16 cellular contexts compared by ENCODE assay signal in genomic region chr1:183243190-183244065, GRCh38. TPM values are rescaled to one million over a fixed set of nuclear protein-coding genes. Genes with fewer than 3 reads are reported as not detected.
A peak's percentile ranks its signal among the peaks of the same experiment; 100 is the strongest.
DNase-seq lines count a peak whose midpoint lies in the region; ATAC-seq and TF ChIP-seq lines count a peak whose summit lies in the region.
"Had no signal": no experiment of that assay in that cellular context is flagged by ENCODE, and none has a peak within 500 bp of the region (broad histone marks: within the 10 kb centered on the region; RNA-seq: fewer than 3 reads in every experiment).

No MANE protein-coding gene starts in this region.

- ATAC-seq in HCT116 (no peak), body of pancreas (peak; percentile 49), GM18511 (IDR thresholded peaks at IDR 0.05; ENCODE audit: unreplicated experiment) (no peak), GM21381 (IDR thresholded peaks at IDR 0.05; ENCODE audit: unreplicated experiment) (no peak)
- peak; percentile 34 for ATAC-seq in stimulated activated memory B cell treated with anti-CD40 and anti-IgM and Interleukin-4, amounts not matched to agents 10 μg/mL and 1 μg/mL and 100 μg/mL, for 72 hours
- ATAC-seq: Panc1 had no signal

- intact Hi-C loops in HCT116 (cut with micrococcal nuclease) = no loop called here
- intact Hi-C loops in body of pancreas (cut with DNase I) = no loop called here

- H3K36me3 Mint-ChIP-seq in stimulated activated memory B cell treated with anti-CD40 and anti-IgM and Interleukin-4, amounts not matched to agents 10 μg/mL and 1 μg/mL and 100 μg/mL, for 72 hours = no peaks in the 10 kb centered on the region
- H3K36me3 Mint-ChIP-seq: neural progenitor cell had no signal

- DNase-seq in HCT116 (ENCODE audit: low read depth, low spot score) = no peak
- DNase-seq in body of pancreas = peak; percentile 24 to 52 (median 32)
- peak; percentile 17 for DNase-seq in hepatocyte (ENCODE audit: low spot score)
- no peak for DNase-seq in EL
- DNase-seq in brain microvascular endothelial cell = no peak
- DNase-seq: anterior cingulate cortex; NCI-H2081 treated with DMSO at 0.1 percent for 48 hours; stimulated activated CD4-positive, alpha-beta T cell treated with anti-CD3 and anti-CD28 coated beads, Interleukin-2, amount 100 ng/mL, for 48 hours; substantia nigra had no signal

- no peaks in the 10 kb centered on the region for H3K79me2 ChIP-seq in HCT116 (ENCODE audit: insufficient read depth, low read length)
- H3K79me2 ChIP-seq in hepatocyte = no peaks in the 10 kb centered on the region

- in situ Hi-C loops in brain microvascular endothelial cell (cut with HindIII; ENCODE audit: low pct_ligation_motif_present, low sequenced_read_pairs) = no loop called here

- RAD21 ChIA-PET in HCT116 (lab: Charles Lee; ENCODE audit: low non-redundant PET in 1 of 2, low total read pairs in 2 of 2, uncharacterized antibody in 2 of 2, unreplicated experiment in 2 of 2) = no interaction called here

- H2AFZ ChIP-seq in HCT116 (ENCODE audit: low read depth, low read length, poor library complexity, severe bottlenecking) (no peak overlapping the region), hepatocyte (no peak overlapping the region)
- H2AFZ ChIP-seq: neural progenitor cell had no signal

- TSS peak; percentile 34 for BruUV-seq in HCT116 (replicated peaks; lab: Mats Ljungman, UMichigan)

- H3K27ac ChIP-seq in HCT116 (ENCODE audit: low read depth, low read length) (no peak overlapping the region), body of pancreas (peak overlapping the region in 1 of 4 donors; percentile 22), hepatocyte (peak overlapping the region; percentile 49), brain microvascular endothelial cell (no peak overlapping the region)
- H3K27ac ChIP-seq: C4-2B, neural progenitor cell, VCaP had no signal

- TF ChIP-seq POLR2A in HCT116 (IDR thresholded peaks at IDR 0.05; ENCODE audit: borderline replicate concordance, extremely low read depth, insufficient read depth, insufficient read length) (no peak), body of pancreas (IDR thresholded peaks at IDR 0.05) (no peak)

- TF ChIP-seq CTCF in HCT116 (IDR thresholded peaks at IDR 0.05 in 2 of 3, conservative IDR thresholded peaks at IDR 0.05 in 1 of 3; ENCODE audit: borderline replicate concordance in 1 of 3, insufficient read depth in 1 of 3, low read depth in 2 of 3, low read length in 2 of 3) = no peak
- no peak for TF ChIP-seq CTCF in body of pancreas (IDR thresholded peaks at IDR 0.05)
- TF ChIP-seq CTCF in hepatocyte (IDR thresholded peaks at IDR 0.05; ENCODE audit: poor library complexity) = no peak
- no peak for TF ChIP-seq CTCF in brain microvascular endothelial cell (IDR thresholded peaks at IDR 0.05; ENCODE audit: low read depth, low read length, missing control alignments)

- POLR2A ChIA-PET in HCT116 (lab: Charles Lee) = no interaction called here

- no peaks in the 10 kb centered on the region for H3K4me1 ChIP-seq in HCT116 (ENCODE audit: control insufficient read depth in 1 of 2, insufficient read depth in 2 of 2, low read length in 2 of 2)
- no peaks in the 10 kb centered on the region for H3K4me1 ChIP-seq in body of pancreas
- peaks cover 7% of the 10 kb centered on the region for H3K4me1 ChIP-seq in hepatocyte (ENCODE audit: insufficient read depth)

- no peak for TF ChIP-seq RAD21 in HCT116 (IDR thresholded peaks at IDR 0.05; ENCODE audit: low read depth)

- no peaks in the 10 kb centered on the region for H3K4me1 Mint-ChIP-seq in stimulated activated memory B cell treated with anti-CD40 and anti-IgM and Interleukin-4, amounts not matched to agents 10 μg/mL and 1 μg/mL and 100 μg/mL, for 72 hours

- no peaks in the 10 kb centered on the region for H3K27me3 ChIP-seq in HCT116 (ENCODE audit: insufficient read depth, low read length)
- no peaks in the 10 kb centered on the region for H3K27me3 ChIP-seq in body of pancreas
- no peaks in the 10 kb centered on the region for H3K27me3 ChIP-seq in hepatocyte
- no peaks in the 10 kb centered on the region for H3K27me3 ChIP-seq in brain microvascular endothelial cell (replicated peaks)
- H3K27me3 ChIP-seq: neural progenitor cell had no signal

- WGBS in body of pancreas, 2 donors = 81 to 89% methylated on average over 5 of the region's 5 CpGs
- WGBS in hepatocyte (ENCODE audit: low lambda C conversion rate, missing lambda C conversion rate) = 89% methylated on average over 5 of the region's 5 CpGs

- H3K4me3 ChIP-seq in HCT116 (replicated peaks in 1 of 2; ENCODE audit: low read depth in 1 of 2, low read length in 2 of 2) = no peak overlapping the region
- no peak overlapping the region for H3K4me3 ChIP-seq in body of pancreas
- no peak overlapping the region for H3K4me3 ChIP-seq in hepatocyte
- no peak overlapping the region for H3K4me3 ChIP-seq in brain microvascular endothelial cell (ENCODE audit: low read depth, low read length)
- H3K4me3 ChIP-seq: neural progenitor cell had no signal

- no peaks in the 10 kb centered on the region for H4K20me1 ChIP-seq in HCT116 (ENCODE audit: insufficient read depth)
- H4K20me1 ChIP-seq in hepatocyte (ENCODE audit: insufficient read depth, poor library complexity, severe bottlenecking) = no peaks in the 10 kb centered on the region

- H3K9me3 Mint-ChIP-seq in stimulated activated memory B cell treated with anti-CD40 and anti-IgM and Interleukin-4, amounts not matched to agents 10 μg/mL and 1 μg/mL and 100 μg/mL, for 72 hours = no peaks in the 10 kb centered on the region
- H3K9me3 Mint-ChIP-seq: neural progenitor cell had no signal

- no peaks in the 10 kb centered on the region for H3K9me2 ChIP-seq in HCT116 (ENCODE audit: insufficient read depth)
- H3K9me2 ChIP-seq in hepatocyte (replicated peaks; ENCODE audit: insufficient read depth) = no peaks in the 10 kb centered on the region

- H3K9me3 ChIP-seq in HCT116 (ENCODE audit: control insufficient read depth in 1 of 2, insufficient read depth in 1 of 2, low read depth in 1 of 2, low read length in 2 of 2) (no peaks in the 10 kb centered on the region), body of pancreas (no peaks in the 10 kb centered on the region), hepatocyte (ENCODE audit: low read depth) (no peaks in the 10 kb centered on the region)

- H3K4me2 ChIP-seq in HCT116 (ENCODE audit: low read length) (no peak overlapping the region), hepatocyte (no peak overlapping the region)
- H3K4me2 ChIP-seq: neural progenitor cell had no signal

- peaks cover 29% of the 10 kb centered on the region for H3K27me3 Mint-ChIP-seq in stimulated activated memory B cell treated with anti-CD40 and anti-IgM and Interleukin-4, amounts not matched to agents 10 μg/mL and 1 μg/mL and 100 μg/mL, for 72 hours

- H3K36me3 ChIP-seq in HCT116 (ENCODE audit: control insufficient read depth in 1 of 2, insufficient read depth in 2 of 2, low read length in 2 of 2) = no peaks in the 10 kb centered on the region
- no peaks in the 10 kb centered on the region for H3K36me3 ChIP-seq in body of pancreas (replicated peaks in 1 of 2; ENCODE audit: insufficient read depth in 1 of 2, low read depth in 2 of 2)
- H3K36me3 ChIP-seq in hepatocyte (replicated peaks; ENCODE audit: insufficient read depth, low read depth) = no peaks in the 10 kb centered on the region
- no peaks in the 10 kb centered on the region for H3K36me3 ChIP-seq in brain microvascular endothelial cell (replicated peaks)
- H3K36me3 ChIP-seq: neural progenitor cell had no signal

- no peak overlapping the region for H3K27ac Mint-ChIP-seq in stimulated activated memory B cell treated with anti-CD40 and anti-IgM and Interleukin-4, amounts not matched to agents 10 μg/mL and 1 μg/mL and 100 μg/mL, for 72 hours
- H3K27ac Mint-ChIP-seq: neural progenitor cell had no signal

- H3K4me3 Mint-ChIP-seq in stimulated activated memory B cell treated with anti-CD40 and anti-IgM and Interleukin-4, amounts not matched to agents 10 μg/mL and 1 μg/mL and 100 μg/mL, for 72 hours = no peak overlapping the region
- H3K4me3 Mint-ChIP-seq: neural progenitor cell had no signal

- CTCF ChIA-PET in HCT116 (lab: Charles Lee) = interaction anchor here (0.6 kb wide), 1 partner anchor 9 kb away, joined by 4 read pairs; no protein-coding TSS in a partner anchor

- no peak overlapping the region for H3K9ac ChIP-seq in HCT116 (ENCODE audit: low read length)
- H3K9ac ChIP-seq: neural progenitor cell had no signal

TF ChIP-seq in HCT116, 20 proteins besides CTCF, POLR2A, EP300 and RAD21:
- TF ChIP-seq EZH2phosphoT487 (IDR thresholded peaks at IDR 0.05; ENCODE audit: borderline replicate concordance) = no peak
- TF ChIP-seq REST (IDR thresholded peaks at IDR 0.05; ENCODE audit: low read depth) = no peak
- TF ChIP-seq FOSL1 (IDR thresholded peaks at IDR 0.05; ENCODE audit: low read depth) = no peak
- no peak for TF ChIP-seq CEBPB (IDR thresholded peaks at IDR 0.05; ENCODE audit: low read depth)
- TF ChIP-seq EGR1 (IDR thresholded peaks at IDR 0.05; ENCODE audit: low read depth) = no peak
- TF ChIP-seq ZNF274 (IDR thresholded peaks at IDR 0.05; ENCODE audit: low read depth, low read length) = no peak
- no peak for TF ChIP-seq ZFX (IDR thresholded peaks at IDR 0.05)

RNA-seq across cellular contexts. Expression of gene LAMC2, which starts 57.4 kb away (rescaled TPM):
- total RNA-seq in HCT116 (2021; ENCODE audit: unreplicated experiment) (22.2 TPM), body of pancreas (1 to 10 TPM; 3.6 to 6.7 TPM), hepatocyte (73.5 and 76.3 TPM in 2 replicates)
- 43.6 and 44.3 TPM in 2 replicates for polyA plus RNA-seq in HCT116 (2012)
- 32.9 and 45.3 TPM in 2 replicates for polyA plus RNA-seq in hepatocyte

Comparison
In these comparisons a context has a peak if more than half of its experiments do, and no peak if none do; other contexts are left out.
1. ATAC-seq: peak in body of pancreas (single experiment) and stimulated activated memory B cell treated with anti-CD40 and anti-IgM and Interleukin-4, amounts not matched to agents 10 μg/mL and 1 μg/mL and 100 μg/mL, for 72 hours (single experiment); none in HCT116 (single experiment), GM18511 (single experiment) and GM21381 (single experiment).
2. DNase-seq: peak in body of pancreas (4 of 4) and hepatocyte (single experiment); none in HCT116 (single experiment), EL (single experiment) and brain microvascular endothelial cell (single experiment).